1 cellular context compared by ENCODE assay signal in the genomic region with DNA sequence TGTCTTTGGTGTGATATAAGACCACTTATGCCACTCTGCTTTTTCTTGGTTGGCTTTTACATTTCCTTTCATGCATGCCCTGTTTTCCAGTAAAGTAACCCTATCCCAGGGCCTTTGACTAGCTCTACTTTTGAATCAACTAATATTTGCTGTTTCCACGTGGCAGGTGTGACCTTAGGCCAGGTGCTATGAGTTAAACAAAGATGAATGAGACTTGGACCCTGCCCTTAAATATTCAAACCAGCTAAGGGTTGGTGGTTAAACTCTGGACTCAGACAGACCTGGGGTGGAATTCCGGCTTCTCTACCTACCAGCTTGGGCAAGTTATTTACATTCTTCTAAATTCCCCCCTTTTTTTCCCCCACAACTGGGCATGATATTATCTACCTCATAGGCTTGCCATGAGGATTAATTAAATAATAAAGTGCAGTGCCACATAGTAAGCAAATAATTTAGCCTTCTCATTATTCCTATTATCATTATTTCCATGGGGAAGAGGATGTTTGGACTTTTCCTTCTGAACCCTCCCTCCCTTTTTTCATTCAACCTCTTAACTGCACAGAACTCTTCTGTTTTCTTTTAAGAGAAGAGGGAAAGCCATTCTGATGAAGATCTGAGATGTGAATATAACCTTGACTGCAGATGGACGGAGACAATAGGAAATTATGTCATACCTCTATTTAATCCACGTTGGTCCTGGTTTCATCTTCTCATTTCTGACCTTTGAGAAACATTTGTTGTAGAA.
TF ChIP-seq lines count a peak whose summit lies in the region.

No MANE protein-coding gene starts in this region.

TF ChIP-seq in HepG2, 621 proteins besides CTCF, POLR2A, EP300 and RAD21 (continued from another document and continues in another):
- TF ChIP-seq, protein P1, sequence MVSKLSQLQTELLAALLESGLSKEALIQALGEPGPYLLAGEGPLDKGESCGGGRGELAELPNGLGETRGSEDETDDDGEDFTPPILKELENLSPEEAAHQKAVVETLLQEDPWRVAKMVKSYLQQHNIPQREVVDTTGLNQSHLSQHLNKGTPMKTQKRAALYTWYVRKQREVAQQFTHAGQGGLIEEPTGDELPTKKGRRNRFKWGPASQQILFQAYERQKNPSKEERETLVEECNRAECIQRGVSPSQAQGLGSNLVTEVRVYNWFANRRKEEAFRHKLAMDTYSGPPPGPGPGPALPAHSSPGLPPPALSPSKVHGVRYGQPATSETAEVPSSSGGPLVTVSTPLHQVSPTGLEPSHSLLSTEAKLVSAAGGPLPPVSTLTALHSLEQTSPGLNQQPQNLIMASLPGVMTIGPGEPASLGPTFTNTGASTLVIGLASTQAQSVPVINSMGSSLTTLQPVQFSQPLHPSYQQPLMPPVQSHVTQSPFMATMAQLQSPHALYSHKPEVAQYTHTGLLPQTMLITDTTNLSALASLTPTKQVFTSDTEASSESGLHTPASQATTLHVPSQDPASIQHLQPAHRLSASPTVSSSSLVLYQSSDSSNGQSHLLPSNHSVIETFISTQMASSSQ (IDR thresholded peaks at IDR 0.05; ENCODE audit: low read depth) = peak; percentile 82
- TF ChIP-seq, protein P1 (CRISPR knock-in tag; IDR thresholded peaks at IDR 0.05; ENCODE audit: borderline replicate concordance) = peak; percentile 90
- TF ChIP-seq HDAC6 (IDR thresholded peaks at IDR 0.05; ENCODE audit: low read depth, low read length) = no peak; the same call in 1 of the 2 replicates
- no peak; the same call in 1 of the 2 replicates for TF ChIP-seq ZSCAN12 (CRISPR knock-in tag; IDR thresholded peaks at IDR 0.05)
- TF ChIP-seq, protein P2, sequence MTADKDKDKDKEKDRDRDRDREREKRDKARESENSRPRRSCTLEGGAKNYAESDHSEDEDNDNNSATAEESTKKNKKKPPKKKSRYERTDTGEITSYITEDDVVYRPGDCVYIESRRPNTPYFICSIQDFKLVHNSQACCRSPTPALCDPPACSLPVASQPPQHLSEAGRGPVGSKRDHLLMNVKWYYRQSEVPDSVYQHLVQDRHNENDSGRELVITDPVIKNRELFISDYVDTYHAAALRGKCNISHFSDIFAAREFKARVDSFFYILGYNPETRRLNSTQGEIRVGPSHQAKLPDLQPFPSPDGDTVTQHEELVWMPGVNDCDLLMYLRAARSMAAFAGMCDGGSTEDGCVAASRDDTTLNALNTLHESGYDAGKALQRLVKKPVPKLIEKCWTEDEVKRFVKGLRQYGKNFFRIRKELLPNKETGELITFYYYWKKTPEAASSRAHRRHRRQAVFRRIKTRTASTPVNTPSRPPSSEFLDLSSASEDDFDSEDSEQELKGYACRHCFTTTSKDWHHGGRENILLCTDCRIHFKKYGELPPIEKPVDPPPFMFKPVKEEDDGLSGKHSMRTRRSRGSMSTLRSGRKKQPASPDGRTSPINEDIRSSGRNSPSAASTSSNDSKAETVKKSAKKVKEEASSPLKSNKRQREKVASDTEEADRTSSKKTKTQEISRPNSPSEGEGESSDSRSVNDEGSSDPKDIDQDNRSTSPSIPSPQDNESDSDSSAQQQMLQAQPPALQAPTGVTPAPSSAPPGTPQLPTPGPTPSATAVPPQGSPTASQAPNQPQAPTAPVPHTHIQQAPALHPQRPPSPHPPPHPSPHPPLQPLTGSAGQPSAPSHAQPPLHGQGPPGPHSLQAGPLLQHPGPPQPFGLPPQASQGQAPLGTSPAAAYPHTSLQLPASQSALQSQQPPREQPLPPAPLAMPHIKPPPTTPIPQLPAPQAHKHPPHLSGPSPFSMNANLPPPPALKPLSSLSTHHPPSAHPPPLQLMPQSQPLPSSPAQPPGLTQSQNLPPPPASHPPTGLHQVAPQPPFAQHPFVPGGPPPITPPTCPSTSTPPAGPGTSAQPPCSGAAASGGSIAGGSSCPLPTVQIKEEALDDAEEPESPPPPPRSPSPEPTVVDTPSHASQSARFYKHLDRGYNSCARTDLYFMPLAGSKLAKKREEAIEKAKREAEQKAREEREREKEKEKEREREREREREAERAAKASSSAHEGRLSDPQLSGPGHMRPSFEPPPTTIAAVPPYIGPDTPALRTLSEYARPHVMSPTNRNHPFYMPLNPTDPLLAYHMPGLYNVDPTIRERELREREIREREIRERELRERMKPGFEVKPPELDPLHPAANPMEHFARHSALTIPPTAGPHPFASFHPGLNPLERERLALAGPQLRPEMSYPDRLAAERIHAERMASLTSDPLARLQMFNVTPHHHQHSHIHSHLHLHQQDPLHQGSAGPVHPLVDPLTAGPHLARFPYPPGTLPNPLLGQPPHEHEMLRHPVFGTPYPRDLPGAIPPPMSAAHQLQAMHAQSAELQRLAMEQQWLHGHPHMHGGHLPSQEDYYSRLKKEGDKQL (CRISPR knock-in tag; IDR thresholded peaks at IDR 0.05; ENCODE audit: low read depth) = peak; percentile 89
- TF ChIP-seq ZNF878 (CRISPR knock-in tag; IDR thresholded peaks at IDR 0.05) = peak; percentile 83; the same call in 1 of the 2 replicates
- TF ChIP-seq HOXA9 (CRISPR knock-in tag; IDR thresholded peaks at IDR 0.05; ENCODE audit: borderline replicate concordance) = peak; percentile 76; the same call in 1 of the 2 replicates
- TF ChIP-seq ZSCAN25 (CRISPR knock-in tag; IDR thresholded peaks at IDR 0.05) = 0 out of 2 replicates have a peak, but pooled peaks have one; percentile 79
- TF ChIP-seq MED8 (CRISPR knock-in tag; IDR thresholded peaks at IDR 0.05; ENCODE audit: insufficient replicate concordance) = peak; percentile 91
- peak; percentile 76; the same call in 1 of the 2 replicates for TF ChIP-seq ZNF431 (CRISPR knock-in tag; IDR thresholded peaks at IDR 0.05; ENCODE audit: borderline replicate concordance, low read depth)
- TF ChIP-seq ZNF350 (CRISPR knock-in tag; IDR thresholded peaks at IDR 0.05; ENCODE audit: borderline replicate concordance, low read depth) = no peak; the same call in 1 of the 2 replicates
- TF ChIP-seq, protein P3, sequence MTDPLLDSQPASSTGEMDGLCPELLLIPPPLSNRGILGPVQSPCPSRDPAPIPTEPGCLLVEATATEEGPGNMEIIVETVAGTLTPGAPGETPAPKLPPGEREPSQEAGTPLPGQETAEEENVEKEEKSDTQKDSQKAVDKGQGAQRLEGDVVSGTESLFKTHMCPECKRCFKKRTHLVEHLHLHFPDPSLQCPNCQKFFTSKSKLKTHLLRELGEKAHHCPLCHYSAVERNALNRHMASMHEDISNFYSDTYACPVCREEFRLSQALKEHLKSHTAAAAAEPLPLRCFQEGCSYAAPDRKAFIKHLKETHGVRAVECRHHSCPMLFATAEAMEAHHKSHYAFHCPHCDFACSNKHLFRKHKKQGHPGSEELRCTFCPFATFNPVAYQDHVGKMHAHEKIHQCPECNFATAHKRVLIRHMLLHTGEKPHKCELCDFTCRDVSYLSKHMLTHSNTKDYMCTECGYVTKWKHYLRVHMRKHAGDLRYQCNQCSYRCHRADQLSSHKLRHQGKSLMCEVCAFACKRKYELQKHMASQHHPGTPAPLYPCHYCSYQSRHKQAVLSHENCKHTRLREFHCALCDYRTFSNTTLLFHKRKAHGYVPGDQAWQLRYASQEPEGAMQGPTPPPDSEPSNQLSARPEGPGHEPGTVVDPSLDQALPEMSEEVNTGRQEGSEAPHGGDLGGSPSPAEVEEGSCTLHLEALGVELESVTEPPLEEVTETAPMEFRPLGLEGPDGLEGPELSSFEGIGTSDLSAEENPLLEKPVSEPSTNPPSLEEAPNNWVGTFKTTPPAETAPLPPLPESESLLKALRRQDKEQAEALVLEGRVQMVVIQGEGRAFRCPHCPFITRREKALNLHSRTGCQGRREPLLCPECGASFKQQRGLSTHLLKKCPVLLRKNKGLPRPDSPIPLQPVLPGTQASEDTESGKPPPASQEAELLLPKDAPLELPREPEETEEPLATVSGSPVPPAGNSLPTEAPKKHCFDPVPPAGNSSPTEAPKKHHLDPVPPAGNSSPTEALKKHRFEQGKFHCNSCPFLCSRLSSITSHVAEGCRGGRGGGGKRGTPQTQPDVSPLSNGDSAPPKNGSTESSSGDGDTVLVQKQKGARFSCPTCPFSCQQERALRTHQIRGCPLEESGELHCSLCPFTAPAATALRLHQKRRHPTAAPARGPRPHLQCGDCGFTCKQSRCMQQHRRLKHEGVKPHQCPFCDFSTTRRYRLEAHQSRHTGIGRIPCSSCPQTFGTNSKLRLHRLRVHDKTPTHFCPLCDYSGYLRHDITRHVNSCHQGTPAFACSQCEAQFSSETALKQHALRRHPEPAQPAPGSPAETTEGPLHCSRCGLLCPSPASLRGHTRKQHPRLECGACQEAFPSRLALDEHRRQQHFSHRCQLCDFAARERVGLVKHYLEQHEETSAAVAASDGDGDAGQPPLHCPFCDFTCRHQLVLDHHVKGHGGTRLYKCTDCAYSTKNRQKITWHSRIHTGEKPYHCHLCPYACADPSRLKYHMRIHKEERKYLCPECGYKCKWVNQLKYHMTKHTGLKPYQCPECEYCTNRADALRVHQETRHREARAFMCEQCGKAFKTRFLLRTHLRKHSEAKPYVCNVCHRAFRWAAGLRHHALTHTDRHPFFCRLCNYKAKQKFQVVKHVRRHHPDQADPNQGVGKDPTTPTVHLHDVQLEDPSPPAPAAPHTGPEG (CRISPR knock-in tag; IDR thresholded peaks at IDR 0.05) = no peak; the same call in 1 of the 2 replicates
- TF ChIP-seq ZSCAN21 (CRISPR knock-in tag; IDR thresholded peaks at IDR 0.05; ENCODE audit: borderline replicate concordance) = peak; percentile 71; the same call in 1 of the 2 replicates
- TF ChIP-seq, protein P4, sequence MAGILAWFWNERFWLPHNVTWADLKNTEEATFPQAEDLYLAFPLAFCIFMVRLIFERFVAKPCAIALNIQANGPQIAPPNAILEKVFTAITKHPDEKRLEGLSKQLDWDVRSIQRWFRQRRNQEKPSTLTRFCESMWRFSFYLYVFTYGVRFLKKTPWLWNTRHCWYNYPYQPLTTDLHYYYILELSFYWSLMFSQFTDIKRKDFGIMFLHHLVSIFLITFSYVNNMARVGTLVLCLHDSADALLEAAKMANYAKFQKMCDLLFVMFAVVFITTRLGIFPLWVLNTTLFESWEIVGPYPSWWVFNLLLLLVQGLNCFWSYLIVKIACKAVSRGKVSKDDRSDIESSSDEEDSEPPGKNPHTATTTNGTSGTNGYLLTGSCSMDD (CRISPR knock-in tag; IDR thresholded peaks at IDR 0.05) = no peak
- no peak for TF ChIP-seq ZNF550 (CRISPR knock-in tag; IDR thresholded peaks at IDR 0.05; ENCODE audit: borderline replicate concordance)
- TF ChIP-seq TEAD2 (CRISPR knock-in tag; IDR thresholded peaks at IDR 0.05) = no peak
- TF ChIP-seq ATF1 (CRISPR knock-in tag; IDR thresholded peaks at IDR 0.05) = peak; percentile 71
- TF ChIP-seq, protein P5, sequence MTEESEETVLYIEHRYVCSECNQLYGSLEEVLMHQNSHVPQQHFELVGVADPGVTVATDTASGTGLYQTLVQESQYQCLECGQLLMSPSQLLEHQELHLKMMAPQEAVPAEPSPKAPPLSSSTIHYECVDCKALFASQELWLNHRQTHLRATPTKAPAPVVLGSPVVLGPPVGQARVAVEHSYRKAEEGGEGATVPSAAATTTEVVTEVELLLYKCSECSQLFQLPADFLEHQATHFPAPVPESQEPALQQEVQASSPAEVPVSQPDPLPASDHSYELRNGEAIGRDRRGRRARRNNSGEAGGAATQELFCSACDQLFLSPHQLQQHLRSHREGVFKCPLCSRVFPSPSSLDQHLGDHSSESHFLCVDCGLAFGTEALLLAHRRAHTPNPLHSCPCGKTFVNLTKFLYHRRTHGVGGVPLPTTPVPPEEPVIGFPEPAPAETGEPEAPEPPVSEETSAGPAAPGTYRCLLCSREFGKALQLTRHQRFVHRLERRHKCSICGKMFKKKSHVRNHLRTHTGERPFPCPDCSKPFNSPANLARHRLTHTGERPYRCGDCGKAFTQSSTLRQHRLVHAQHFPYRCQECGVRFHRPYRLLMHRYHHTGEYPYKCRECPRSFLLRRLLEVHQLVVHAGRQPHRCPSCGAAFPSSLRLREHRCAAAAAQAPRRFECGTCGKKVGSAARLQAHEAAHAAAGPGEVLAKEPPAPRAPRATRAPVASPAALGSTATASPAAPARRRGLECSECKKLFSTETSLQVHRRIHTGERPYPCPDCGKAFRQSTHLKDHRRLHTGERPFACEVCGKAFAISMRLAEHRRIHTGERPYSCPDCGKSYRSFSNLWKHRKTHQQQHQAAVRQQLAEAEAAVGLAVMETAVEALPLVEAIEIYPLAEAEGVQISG (CRISPR knock-in tag; IDR thresholded peaks at IDR 0.05) = peak; percentile 74
- peak; percentile 63; the same call in 1 of the 2 replicates for TF ChIP-seq MAZ (IDR thresholded peaks at IDR 0.05; ENCODE audit: borderline replicate concordance, low read depth, low read length)
- peak; percentile 50 for TF ChIP-seq MAZ (CRISPR knock-in tag; IDR thresholded peaks at IDR 0.05; ENCODE audit: low read depth)
- TF ChIP-seq EHMT2 (IDR thresholded peaks at IDR 0.05; ENCODE audit: borderline replicate concordance, low read depth, low read length) = peak; percentile 97
- TF ChIP-seq ZNF10 (CRISPR knock-in tag; IDR thresholded peaks at IDR 0.05; ENCODE audit: borderline replicate concordance, low read depth) = no peak
- TF ChIP-seq ZNF230 (CRISPR knock-in tag; IDR thresholded peaks at IDR 0.05) = peak; percentile 41; the same call in 1 of the 2 replicates
- TF ChIP-seq SMAD9 (CRISPR knock-in tag; IDR thresholded peaks at IDR 0.05) = no peak
- TF ChIP-seq SRF (IDR thresholded peaks at IDR 0.05; ENCODE audit: low read depth, low read length) = no peak
- TF ChIP-seq TOE1 (CRISPR knock-in tag; IDR thresholded peaks at IDR 0.05) = no peak; the same call in 1 of the 2 replicates
- TF ChIP-seq ZSCAN30 (CRISPR knock-in tag; IDR thresholded peaks at IDR 0.05) = no peak; the same call in 1 of the 2 replicates
- no peak for TF ChIP-seq ATM (IDR thresholded peaks at IDR 0.05; ENCODE audit: borderline replicate concordance)
- TF ChIP-seq ZNF121 (CRISPR knock-in tag; IDR thresholded peaks at IDR 0.05) = peak; percentile 54; the same call in 1 of the 2 replicates
- TF ChIP-seq ZNF317 (CRISPR knock-in tag; IDR thresholded peaks at IDR 0.05) = no peak; the same call in none of the 2 replicates
- peak; percentile 60; the same call in 1 of the 2 replicates for TF ChIP-seq ZNF543 (CRISPR knock-in tag; IDR thresholded peaks at IDR 0.05)
- TF ChIP-seq KLF6 (CRISPR knock-in tag; IDR thresholded peaks at IDR 0.05) = peak; percentile 82; the same call in 1 of the 2 replicates
- 0 out of 2 replicates have a peak, but pooled peaks have one; percentile 53 for TF ChIP-seq ATF7-NPFF (CRISPR knock-in tag; IDR thresholded peaks at IDR 0.05; ENCODE audit: low read depth)
- TF ChIP-seq ZNF124 (CRISPR knock-in tag; IDR thresholded peaks at IDR 0.05) = 0 out of 2 replicates have a peak, but pooled peaks have one; percentile 39
- TF ChIP-seq PHF21A (CRISPR knock-in tag; IDR thresholded peaks at IDR 0.05) = peak; percentile 89
- TF ChIP-seq KAT8 (CRISPR knock-in tag; IDR thresholded peaks at IDR 0.05) = peak; percentile 88
- no peak; the same call in 1 of the 2 replicates for TF ChIP-seq REL (CRISPR knock-in tag; conservative IDR thresholded peaks at IDR 0.05)
- TF ChIP-seq KDM3A (CRISPR knock-in tag; IDR thresholded peaks at IDR 0.05; ENCODE audit: low read depth) = no peak; the same call in 1 of the 2 replicates
- TF ChIP-seq EEA1 (CRISPR knock-in tag; IDR thresholded peaks at IDR 0.05; ENCODE audit: borderline replicate concordance) = no peak
- TF ChIP-seq ZNF569 (CRISPR knock-in tag; IDR thresholded peaks at IDR 0.05; ENCODE audit: borderline replicate concordance) = no peak
